11 cellular contexts compared by ENCODE assay signal in the genomic region with DNA sequence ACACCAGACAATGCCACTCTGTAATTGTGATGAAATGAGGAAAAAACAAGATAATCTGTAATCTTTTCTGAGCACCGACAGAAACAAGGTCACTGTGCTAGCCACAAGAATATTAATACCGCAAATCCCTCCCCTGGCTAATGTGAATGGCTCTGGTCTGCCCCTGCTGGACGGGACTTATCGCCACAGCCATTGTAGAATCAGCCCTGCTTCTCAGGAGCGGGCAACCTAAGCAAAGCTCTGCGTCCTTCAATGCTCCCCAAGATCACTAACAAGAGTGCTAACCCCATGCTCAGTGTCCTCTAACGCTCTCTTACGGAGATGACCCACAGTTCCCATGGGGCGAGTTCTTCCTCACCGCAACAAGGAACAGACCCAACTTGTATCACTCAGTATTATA. TPM values are rescaled to one million over a fixed set of nuclear protein-coding genes. Genes with fewer than 3 reads are reported as not detected.
DNase-seq lines count a peak whose midpoint lies in the region; ATAC-seq and TF ChIP-seq lines count a peak whose summit lies in the region.
"Had no signal": no experiment of that assay in that cellular context is flagged by ENCODE, and none has a peak within 500 bp of the region (broad histone marks: within the 10 kb centered on the region; RNA-seq: fewer than 3 reads in every experiment).

No MANE protein-coding gene starts in this region.

- no peak overlapping the region for H3K9ac ChIP-seq in endodermal cell (ENCODE audit: extremely low read depth, low read length, poor library complexity, severe bottlenecking)

- WGBS in endodermal cell (ENCODE audit: insufficient coverage in 1 of 2, insufficient read length in 1 of 2), 2 experiments: 54 to 68% methylated on average over 4 to 9 of the region's 10 CpGs

- CTCF ChIA-PET in activated naive CD4-positive, alpha-beta T cell treated with anti-CD3 and anti-CD28 coated beads for 36 hours (lab: Charles Lee): no interaction called here
- CTCF ChIA-PET in activated naive CD4-positive, alpha-beta T cell treated with anti-CD3 and anti-CD28 coated beads, Interleukin-2, amount 10 ng/mL, durations not matched to agents 7 days and 5 days (lab: Charles Lee): interaction anchor here (1.2 kb wide), 1 partner anchor 64 kb away, joined by 3 read pairs; no protein-coding TSS in a partner anchor

- no peaks in the 10 kb centered on the region for H3K27me3 ChIP-seq in endodermal cell (ENCODE audit: control insufficient read depth, insufficient read depth, low read length, poor library complexity, severe bottlenecking)
- H3K27me3 ChIP-seq: SJCRH30 had no signal

- DNase-seq in activated naive CD4-positive, alpha-beta T cell treated with anti-CD3 and anti-CD28 coated beads for 36 hours: peak; percentile 22
- DNase-seq in activated naive CD4-positive, alpha-beta T cell treated with anti-CD3 and anti-CD28 coated beads, Interleukin-2, amount 10 ng/mL, durations not matched to agents 7 days and 5 days: no peak
- no peak for DNase-seq in LNCaP clone FGC (ENCODE audit: low read depth)
- peak; percentile 81 for DNase-seq in endodermal cell
- DNase-seq in stimulated activated effector memory CD8-positive, alpha-beta T cell treated with anti-CD3 and anti-CD28 coated beads, Interleukin-12 subunit alpha, Interleukin-12 subunit beta, amount 100 ng/mL, for 72 hours (ENCODE audit: low spot score in 2 of 2): peak in 1 of 2 donors; percentile 45
- DNase-seq in activated naive CD4-positive, alpha-beta T cell treated with anti-CD3 and anti-CD28 coated beads, Interleukin-2, amount 50 U/mL, for 16 hours: no peak
- no peak for DNase-seq in HK-2 (ENCODE audit: unreplicated experiment)
- no peak for DNase-seq in NCI-H2081 treated with DMSO at 0.1 percent for 48 hours (lab: John Stamatoyannopoulos, UW)
- DNase-seq: DMS79 treated with DMSO at 0.1 percent for 48 hours had no signal

- H3K4me1 ChIP-seq in endodermal cell (ENCODE audit: control insufficient read depth, insufficient read depth, low read length): no peaks in the 10 kb centered on the region
- H3K4me1 ChIP-seq: SJCRH30 had no signal

- H3K9me3 Mint-ChIP-seq in activated naive CD4-positive, alpha-beta T cell treated with anti-CD3 and anti-CD28 coated beads for 36 hours: no peaks in the 10 kb centered on the region
- H3K9me3 Mint-ChIP-seq in activated naive CD4-positive, alpha-beta T cell treated with anti-CD3 and anti-CD28 coated beads, Interleukin-2, amount 10 ng/mL, durations not matched to agents 7 days and 5 days: no peaks in the 10 kb centered on the region
- H3K9me3 Mint-ChIP-seq in endodermal cell: no peaks in the 10 kb centered on the region
- no peaks in the 10 kb centered on the region for H3K9me3 Mint-ChIP-seq in stimulated activated effector memory CD8-positive, alpha-beta T cell treated with anti-CD3 and anti-CD28 coated beads, Interleukin-12 subunit alpha, Interleukin-12 subunit beta, amount 100 ng/mL, for 72 hours
- H3K9me3 Mint-ChIP-seq: activated T-helper 17 cell treated with anti-CD3 and anti-CD28 coated beads, Interleukin-2, amount 50 U/mL, for 72 hours had no signal

- peaks cover 10% of the 10 kb centered on the region for H3K9me3 ChIP-seq in endodermal cell (ENCODE audit: control insufficient read depth, low read length)
- H3K9me3 ChIP-seq: SJCRH30 had no signal

- no peaks in the 10 kb centered on the region for H3K36me3 Mint-ChIP-seq in activated naive CD4-positive, alpha-beta T cell treated with anti-CD3 and anti-CD28 coated beads for 36 hours (ENCODE audit: low read depth)
- H3K36me3 Mint-ChIP-seq in activated naive CD4-positive, alpha-beta T cell treated with anti-CD3 and anti-CD28 coated beads, Interleukin-2, amount 10 ng/mL, durations not matched to agents 7 days and 5 days: no peaks in the 10 kb centered on the region
- no peaks in the 10 kb centered on the region for H3K36me3 Mint-ChIP-seq in endodermal cell (ENCODE audit: low read depth)
- no peaks in the 10 kb centered on the region for H3K36me3 Mint-ChIP-seq in stimulated activated effector memory CD8-positive, alpha-beta T cell treated with anti-CD3 and anti-CD28 coated beads, Interleukin-12 subunit alpha, Interleukin-12 subunit beta, amount 100 ng/mL, for 72 hours

- H3K4me3 ChIP-seq in LNCaP clone FGC (ENCODE audit: low read depth, low read length): no peak overlapping the region
- no peak overlapping the region for H3K4me3 ChIP-seq in endodermal cell (ENCODE audit: low read length)
- H3K4me3 ChIP-seq: SJCRH30 had no signal

- no peaks in the 10 kb centered on the region for H3K36me3 ChIP-seq in endodermal cell (ENCODE audit: control insufficient read depth, insufficient read depth, low read length)
- H3K36me3 ChIP-seq: SJCRH30 had no signal

- ATAC-seq in stimulated activated effector memory CD8-positive, alpha-beta T cell treated with anti-CD3 and anti-CD28 coated beads, Interleukin-12 subunit alpha, Interleukin-12 subunit beta, amount 100 ng/mL, for 72 hours: peak; percentile 53
- ATAC-seq: activated T-helper 17 cell treated with anti-CD3 and anti-CD28 coated beads, Interleukin-2, amount 50 U/mL, for 72 hours had no signal

- H3K27me3 Mint-ChIP-seq in activated naive CD4-positive, alpha-beta T cell treated with anti-CD3 and anti-CD28 coated beads for 36 hours (ENCODE audit: low read depth): peaks cover 29% of the 10 kb centered on the region
- H3K27me3 Mint-ChIP-seq in activated naive CD4-positive, alpha-beta T cell treated with anti-CD3 and anti-CD28 coated beads, Interleukin-2, amount 10 ng/mL, durations not matched to agents 7 days and 5 days: peaks cover 37% of the 10 kb centered on the region
- peaks cover 41% of the 10 kb centered on the region for H3K27me3 Mint-ChIP-seq in endodermal cell (ENCODE audit: insufficient read depth)

- no peaks in the 10 kb centered on the region for H3K4me1 Mint-ChIP-seq in activated naive CD4-positive, alpha-beta T cell treated with anti-CD3 and anti-CD28 coated beads for 36 hours (ENCODE audit: low read depth)
- no peaks in the 10 kb centered on the region for H3K4me1 Mint-ChIP-seq in activated naive CD4-positive, alpha-beta T cell treated with anti-CD3 and anti-CD28 coated beads, Interleukin-2, amount 10 ng/mL, durations not matched to agents 7 days and 5 days
- H3K4me1 Mint-ChIP-seq in endodermal cell: no peaks in the 10 kb centered on the region
- peaks cover 10% of the 10 kb centered on the region for H3K4me1 Mint-ChIP-seq in stimulated activated effector memory CD8-positive, alpha-beta T cell treated with anti-CD3 and anti-CD28 coated beads, Interleukin-12 subunit alpha, Interleukin-12 subunit beta, amount 100 ng/mL, for 72 hours
- H3K4me1 Mint-ChIP-seq: activated T-helper 17 cell treated with anti-CD3 and anti-CD28 coated beads, Interleukin-2, amount 50 U/mL, for 72 hours had no signal

- no peak overlapping the region for H3K27ac Mint-ChIP-seq in activated naive CD4-positive, alpha-beta T cell treated with anti-CD3 and anti-CD28 coated beads for 36 hours
- H3K27ac Mint-ChIP-seq in activated naive CD4-positive, alpha-beta T cell treated with anti-CD3 and anti-CD28 coated beads, Interleukin-2, amount 10 ng/mL, durations not matched to agents 7 days and 5 days: no peak overlapping the region
- no peak overlapping the region for H3K27ac Mint-ChIP-seq in endodermal cell
- no peak overlapping the region for H3K27ac Mint-ChIP-seq in stimulated activated effector memory CD8-positive, alpha-beta T cell treated with anti-CD3 and anti-CD28 coated beads, Interleukin-12 subunit alpha, Interleukin-12 subunit beta, amount 100 ng/mL, for 72 hours
- H3K27ac Mint-ChIP-seq: activated T-helper 17 cell treated with anti-CD3 and anti-CD28 coated beads, Interleukin-2, amount 50 U/mL, for 72 hours had no signal

- TF ChIP-seq CTCF in LNCaP clone FGC (IDR thresholded peaks at IDR 0.05; ENCODE audit: control insufficient read depth, extremely low read depth, insufficient read depth) (peak; percentile 35), endodermal cell (conservative IDR thresholded peaks at IDR 0.05) (peak; percentile 80)

- intact Hi-C loops in activated naive CD4-positive, alpha-beta T cell treated with anti-CD3 and anti-CD28 coated beads for 36 hours (cut with micrococcal nuclease): no loop called here

- H3K27ac ChIP-seq in endodermal cell (ENCODE audit: low read depth, low read length): no peak overlapping the region
- H3K27ac ChIP-seq: SJCRH30 had no signal

- H3K4me3 Mint-ChIP-seq in activated naive CD4-positive, alpha-beta T cell treated with anti-CD3 and anti-CD28 coated beads for 36 hours: no peak overlapping the region
- no peak overlapping the region for H3K4me3 Mint-ChIP-seq in activated naive CD4-positive, alpha-beta T cell treated with anti-CD3 and anti-CD28 coated beads, Interleukin-2, amount 10 ng/mL, durations not matched to agents 7 days and 5 days
- no peak overlapping the region for H3K4me3 Mint-ChIP-seq in endodermal cell
- H3K4me3 Mint-ChIP-seq in stimulated activated effector memory CD8-positive, alpha-beta T cell treated with anti-CD3 and anti-CD28 coated beads, Interleukin-12 subunit alpha, Interleukin-12 subunit beta, amount 100 ng/mL, for 72 hours: no peak overlapping the region
- H3K4me3 Mint-ChIP-seq: activated T-helper 17 cell treated with anti-CD3 and anti-CD28 coated beads, Interleukin-2, amount 50 U/mL, for 72 hours had no signal

RNA-seq across cellular contexts. Expression of gene OR2V1, which starts 42.7 kb away (rescaled TPM):
- total RNA-seq in activated naive CD4-positive, alpha-beta T cell treated with anti-CD3 and anti-CD28 coated beads for 36 hours: not detected
- not detected for total RNA-seq in endodermal cell
- polyA plus RNA-seq in endodermal cell (2013, experiment 1 of 2): not detected
- polyA plus RNA-seq in endodermal cell (2013, experiment 2 of 2): not detected
- total RNA-seq: activated T-helper 17 cell treated with anti-CD3 and anti-CD28 coated beads, Interleukin-2, amount 50 U/mL, for 72 hours had no signal

RNA-seq across cellular contexts. Expression of gene BTNL9, which starts 48.2 kb away (rescaled TPM):
- total RNA-seq in activated naive CD4-positive, alpha-beta T cell treated with anti-CD3 and anti-CD28 coated beads for 36 hours: not detected
- total RNA-seq in endodermal cell: not detected
- polyA plus RNA-seq in endodermal cell (2013, experiment 1 of 2): 0.18 TPM
- not detected for polyA plus RNA-seq in endodermal cell (2013, experiment 2 of 2)
- total RNA-seq: SJCRH30 had no signal

RNA-seq across cellular contexts. Expression of gene OR2V2, which starts 59.1 kb away (rescaled TPM):
- total RNA-seq in activated naive CD4-positive, alpha-beta T cell treated with anti-CD3 and anti-CD28 coated beads for 36 hours: not detected
- total RNA-seq in endodermal cell: not detected
- polyA plus RNA-seq in endodermal cell (2013, experiment 1 of 2): not detected
- polyA plus RNA-seq in endodermal cell (2013, experiment 2 of 2): not detected
- total RNA-seq: activated T-helper 17 cell treated with anti-CD3 and anti-CD28 coated beads, Interleukin-2, amount 50 U/mL, for 72 hours; SJCRH30 had no signal

Comparison
In these comparisons a context has a peak if more than half of its experiments do, and no peak if none do; other contexts are left out.
1. DNase-seq: peak in activated naive CD4-positive, alpha-beta T cell treated with anti-CD3 and anti-CD28 coated beads for 36 hours (single experiment) and endodermal cell (single experiment); none in activated naive CD4-positive, alpha-beta T cell treated with anti-CD3 and anti-CD28 coated beads, Interleukin-2, amount 10 ng/mL, durations not matched to agents 7 days and 5 days (single experiment), LNCaP clone FGC (single experiment), activated naive CD4-positive, alpha-beta T cell treated with anti-CD3 and anti-CD28 coated beads, Interleukin-2, amount 50 U/mL, for 16 hours (single experiment), HK-2 (single experiment) and NCI-H2081 treated with DMSO at 0.1 percent for 48 hours (single experiment).